In the genomic region with DNA sequence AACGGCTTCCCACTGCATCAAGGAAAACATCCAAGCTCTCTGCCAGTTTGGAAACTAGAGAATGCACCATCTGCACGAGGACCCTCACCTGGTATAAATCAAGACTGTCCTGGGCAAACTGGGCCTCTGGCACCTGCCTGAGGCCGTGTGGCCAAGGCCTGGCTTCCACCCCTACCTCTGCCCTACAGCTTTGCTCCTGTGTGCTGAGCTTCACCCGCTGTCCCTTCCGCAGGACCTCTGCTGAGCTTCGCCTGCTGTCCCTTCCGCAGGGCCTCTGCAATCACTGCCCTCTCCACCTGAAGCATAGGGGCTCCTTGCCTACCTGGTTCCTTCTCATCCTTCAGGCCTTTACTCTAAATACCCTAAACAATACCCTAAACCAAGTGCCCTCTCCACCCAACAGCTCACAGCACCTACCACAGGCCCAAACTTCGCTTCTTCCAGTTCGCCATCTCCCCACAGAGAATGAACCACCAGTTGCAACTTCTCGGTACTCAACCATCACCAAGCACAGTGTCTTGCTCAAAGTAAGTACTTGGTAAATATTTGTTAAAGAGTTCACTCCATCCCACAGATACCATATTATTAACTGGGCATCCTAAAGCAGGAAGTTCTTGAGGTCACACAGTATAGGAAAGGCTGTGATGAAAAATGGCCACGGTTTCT, we compare ENCODE assay signal across 16 cellular contexts. TPM values are rescaled to one million over a fixed set of nuclear protein-coding genes. Genes with fewer than 3 reads are reported as not detected.
A peak's percentile ranks its signal among the peaks of the same experiment; 100 is the strongest.
DNase-seq lines count a peak whose midpoint lies in the region; ATAC-seq and TF ChIP-seq lines count a peak whose summit lies in the region.
"Had no signal": no experiment of that assay in that cellular context is flagged by ENCODE, and none has a peak within 500 bp of the region (broad histone marks: within the 10 kb centered on the region; RNA-seq: fewer than 3 reads in every experiment).

No MANE protein-coding gene starts in this region.

- no peaks in the 10 kb centered on the region for H3K9me2 ChIP-seq in DOHH2 (replicated peaks; ENCODE audit: control insufficient read depth, low read length)

- H3K4me2 ChIP-seq in BLaER1 treated with 17β-estradiol and CSF1 and Interleukin-3, amounts not matched to agents 10 nM and 100 nM: peak overlapping the region; percentile 7 to 89 (median 53); a peak in 16 of 22 replicates
- H3K4me2 ChIP-seq in DOHH2 (ENCODE audit: low read length): peak overlapping the region; percentile 9

- ATAC-seq in naive B cell (ENCODE audit: low read depth in 2 of 2) (no peak), HG02588 (IDR thresholded peaks at IDR 0.05; ENCODE audit: unreplicated experiment) (no peak), GM19463 (IDR thresholded peaks at IDR 0.05; ENCODE audit: unreplicated experiment) (no peak)

- no peak for TF ChIP-seq CTCF in DOHH2 (IDR thresholded peaks at IDR 0.05; ENCODE audit: low read depth, low read length, poor library complexity, severe bottlenecking)

- H3K27ac Mint-ChIP-seq in activated naive CD8-positive, alpha-beta T cell treated with anti-CD3 and anti-CD28 coated beads for 36 hours: peak overlapping the region; percentile 66
- peak overlapping the region; percentile 76 to 96 (median 86) for H3K27ac Mint-ChIP-seq in naive B cell

- H4K20me1 ChIP-seq in BLaER1 treated with 17β-estradiol and CSF1 and Interleukin-3, amounts not matched to agents 10 nM and 100 nM: peaks cover 100% of the 10 kb centered on the region in 11 experiments
- H4K20me1 ChIP-seq in DOHH2 (ENCODE audit: control insufficient read depth, insufficient read depth, low read depth, low read length): peaks cover 43% of the 10 kb centered on the region

- H3K4me1 ChIP-seq in BLaER1 treated with 17β-estradiol and CSF1 and Interleukin-3, amounts not matched to agents 10 nM and 100 nM: peaks cover 47 to 94% (median 73%) of the 10 kb centered on the region in 10 experiments
- H3K4me1 ChIP-seq in DOHH2 (ENCODE audit: control insufficient read depth, low read length): peaks cover 89% of the 10 kb centered on the region

- H3K9me3 Mint-ChIP-seq in activated naive CD8-positive, alpha-beta T cell treated with anti-CD3 and anti-CD28 coated beads for 36 hours: peaks cover 2% of the 10 kb centered on the region
- peaks cover 0 to 3% (median 0%) of the 10 kb centered on the region in 7 donors for H3K9me3 Mint-ChIP-seq in naive B cell

- H3K9me3 ChIP-seq in BLaER1 treated with 17β-estradiol and CSF1 and Interleukin-3, amounts not matched to agents 10 nM and 100 nM (replicated peaks in 1 of 11): peaks cover 0 to 21% (median 12%) of the 10 kb centered on the region in 11 experiments; a peak in 12 of 22 replicates
- no peaks in the 10 kb centered on the region for H3K9me3 ChIP-seq in DOHH2 (ENCODE audit: control insufficient read depth, insufficient read depth, low read length)
- H3K9me3 ChIP-seq: testis had no signal

- peaks cover 52% of the 10 kb centered on the region for H3K4me1 Mint-ChIP-seq in activated naive CD8-positive, alpha-beta T cell treated with anti-CD3 and anti-CD28 coated beads for 36 hours
- peaks cover 61 to 80% (median 78%) of the 10 kb centered on the region in 3 donors for H3K4me1 Mint-ChIP-seq in naive B cell

- no peak overlapping the region for H3K4me3 ChIP-seq in BLaER1 treated with 17β-estradiol and CSF1 and Interleukin-3, amounts not matched to agents 10 nM and 100 nM
- H3K4me3 ChIP-seq in DOHH2 (ENCODE audit: low read length): no peak overlapping the region
- H3K4me3 ChIP-seq: testis had no signal

- H3K27me3 ChIP-seq in BLaER1 treated with 17β-estradiol and CSF1 and Interleukin-3, amounts not matched to agents 10 nM and 100 nM: no peaks in the 10 kb centered on the region
- H3K27me3 ChIP-seq in DOHH2 (ENCODE audit: control insufficient read depth, low read length): no peaks in the 10 kb centered on the region
- H3K27me3 ChIP-seq: testis had no signal

- H3K9ac ChIP-seq in BLaER1 treated with 17β-estradiol and CSF1 and Interleukin-3, amounts not matched to agents 10 nM and 100 nM: peak overlapping the region in 2 of 11 experiments; percentile 15; a peak in 2 of 22 replicates
- H3K9ac ChIP-seq: parathyroid adenoma had no signal

- peak overlapping the region in 2 of 11 experiments; percentile 10 to 42; a peak in 1 of 22 replicates for H3K27ac ChIP-seq in BLaER1 treated with 17β-estradiol and CSF1 and Interleukin-3, amounts not matched to agents 10 nM and 100 nM
- H3K27ac ChIP-seq in DOHH2 (ENCODE audit: low read depth, low read length): no peak overlapping the region
- H3K27ac ChIP-seq: parathyroid adenoma, testis had no signal

- H3K79me2 ChIP-seq in DOHH2 (ENCODE audit: control insufficient read depth, low read length): peaks cover 100% of the 10 kb centered on the region

- DNase-seq in activated naive CD8-positive, alpha-beta T cell treated with anti-CD3 and anti-CD28 coated beads for 36 hours: no peak
- DNase-seq in naive B cell (no peak), hepatic stellate cell (ENCODE audit: low spot score) (no peak), medulla oblongata (ENCODE audit: extremely low spot score) (no peak)
- DNase-seq: activated CD4-positive, alpha-beta T cell treated with anti-CD3 and anti-CD28 coated beads, Interleukin-2, amount 50 U/mL, for 4 hours; activated gamma-delta T cell; effector CD8-positive, alpha-beta T cell; NCI-H1694 treated with DMSO at 0.1 percent for 48 hours; NCI-H69; RPMI8226 had no signal

- no peaks in the 10 kb centered on the region for H3K27me3 Mint-ChIP-seq in activated naive CD8-positive, alpha-beta T cell treated with anti-CD3 and anti-CD28 coated beads for 36 hours
- no peaks in the 10 kb centered on the region for H3K27me3 Mint-ChIP-seq in naive B cell

- no peak overlapping the region for H3K4me3 Mint-ChIP-seq in activated naive CD8-positive, alpha-beta T cell treated with anti-CD3 and anti-CD28 coated beads for 36 hours
- H3K4me3 Mint-ChIP-seq in naive B cell: peak overlapping the region in 5 of 8 donors; percentile 13 to 79 (median 42)

- peaks cover 44 to 95% (median 74%) of the 10 kb centered on the region in 11 experiments for H3K36me3 ChIP-seq in BLaER1 treated with 17β-estradiol and CSF1 and Interleukin-3, amounts not matched to agents 10 nM and 100 nM
- peaks cover 73% of the 10 kb centered on the region for H3K36me3 ChIP-seq in DOHH2 (ENCODE audit: control insufficient read depth, low read length)

- H3K36me3 Mint-ChIP-seq in activated naive CD8-positive, alpha-beta T cell treated with anti-CD3 and anti-CD28 coated beads for 36 hours: peaks cover 63% of the 10 kb centered on the region
- peaks cover 13 to 16% of the 10 kb centered on the region in 2 donors for H3K36me3 Mint-ChIP-seq in naive B cell

- H3F3A ChIP-seq in DOHH2 (ENCODE audit: control insufficient read depth, insufficient read depth): peaks cover 24% of the 10 kb centered on the region

RNA-seq across cellular contexts. Expression of a gene that starts 18.4 kb away (rescaled TPM):
- total RNA-seq in activated naive CD8-positive, alpha-beta T cell treated with anti-CD3 and anti-CD28 coated beads for 36 hours: 100 to 1,000 TPM; 360 to 394 TPM
- 100 to 1,000 TPM in 3 of 6 donors, 10 to 100 TPM in 3; 57.9 to 131 (median 92.3) TPM for polyA plus RNA-seq in naive B cell (ENCODE audit: low read depth in 6 of 6)

RNA-seq across cellular contexts. Expression of a gene that starts 42.6 kb away (rescaled TPM):
- under 1 TPM; 0.87 to 0.98 TPM for total RNA-seq in activated naive CD8-positive, alpha-beta T cell treated with anti-CD3 and anti-CD28 coated beads for 36 hours
- not detected for polyA plus RNA-seq in naive B cell (ENCODE audit: low read depth in 6 of 6)

RNA-seq across cellular contexts. Expression of a gene that starts 46.6 kb away (rescaled TPM):
- 1 to 10 TPM; 2.4 to 2.7 TPM for total RNA-seq in activated naive CD8-positive, alpha-beta T cell treated with anti-CD3 and anti-CD28 coated beads for 36 hours
- polyA plus RNA-seq in naive B cell (ENCODE audit: low read depth in 6 of 6): under 1 TPM in 2 of 6 donors, not detected in 4; 0.28 to 0.31 TPM
